Comparison of ENCODE assay signal across 8 cellular contexts in the genomic region with DNA sequence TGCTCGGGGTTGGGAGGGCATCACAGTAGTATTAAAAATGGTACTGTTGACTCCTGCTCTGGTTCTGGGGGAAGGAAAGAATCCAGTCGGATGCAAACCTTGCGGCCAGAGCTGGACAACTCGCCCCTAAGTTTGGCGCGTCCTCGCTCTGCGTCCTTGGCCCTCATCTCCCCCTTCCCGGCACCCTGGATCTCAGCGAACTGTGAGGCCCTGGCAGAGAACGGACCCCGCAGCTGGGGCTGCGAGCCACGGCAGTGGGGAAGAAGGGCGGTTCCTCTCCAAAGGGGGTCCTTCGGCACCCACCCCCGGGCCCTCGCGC. TPM values are rescaled to one million over a fixed set of nuclear protein-coding genes. Genes with fewer than 3 reads are reported as not detected.
DNase-seq lines count a peak whose midpoint lies in the region; ATAC-seq and TF ChIP-seq lines count a peak whose summit lies in the region.

No MANE protein-coding gene starts in this region.

- H3K4me1 ChIP-seq in mucosa of descending colon (ENCODE audit: low read depth): peaks cover 5% of the 10 kb centered on the region

- peak; percentile 7 for DNase-seq in AG20443 (ENCODE audit: low spot score)
- DNase-seq in central memory CD8-positive, alpha-beta T cell (ENCODE audit: low spot score in 2 of 2): no peak
- DNase-seq in mucosa of descending colon: no peak
- DNase-seq in stimulated activated CD4-positive, alpha-beta T cell treated with anti-CD3 and anti-CD28 coated beads, Interleukin-2, amount 100 ng/mL, for 48 hours: no peak
- DNase-seq in SHP77 (lab: John Stamatoyannopoulos, UW): no peak

- H3K9me3 ChIP-seq in mucosa of descending colon: no peaks in the 10 kb centered on the region

- H3K27ac Mint-ChIP-seq in central memory CD8-positive, alpha-beta T cell (ENCODE audit: low read depth): no peak overlapping the region

- H3K27me3 Mint-ChIP-seq in central memory CD8-positive, alpha-beta T cell: no peaks in the 10 kb centered on the region

- no peaks in the 10 kb centered on the region for H3K36me3 ChIP-seq in mucosa of descending colon (ENCODE audit: low read depth)

- peaks cover 22% of the 10 kb centered on the region for H3K4me1 Mint-ChIP-seq in central memory CD8-positive, alpha-beta T cell

- no peak for TF ChIP-seq CTCF in mucosa of descending colon (IDR thresholded peaks at IDR 0.05)

- intact Hi-C loops in mucosa of descending colon (cut with DNase I, micrococcal nuclease): no loop called here

- ATAC-seq in HG03135 (IDR thresholded peaks at IDR 0.05; ENCODE audit: unreplicated experiment) (peak; percentile 2), mucosa of descending colon (peak; percentile 19), GM18517 (IDR thresholded peaks at IDR 0.05; ENCODE audit: unreplicated experiment) (no peak), GM21529 (IDR thresholded peaks at IDR 0.05; ENCODE audit: unreplicated experiment) (no peak)
- ATAC-seq in central memory CD8-positive, alpha-beta T cell (replicated peaks; ENCODE audit: extremely low read depth, poor library complexity, severe bottlenecking): no peak

- peak overlapping the region; percentile 68 for H3K4me3 Mint-ChIP-seq in central memory CD8-positive, alpha-beta T cell

- H3K9me3 Mint-ChIP-seq in central memory CD8-positive, alpha-beta T cell: no peaks in the 10 kb centered on the region

- peaks cover 6% of the 10 kb centered on the region for H3K36me3 Mint-ChIP-seq in central memory CD8-positive, alpha-beta T cell (ENCODE audit: insufficient read depth)

- H3K4me3 ChIP-seq in mucosa of descending colon: no peak overlapping the region

RNA-seq across cellular contexts. Expression of gene ARHGEF6, which starts 14.0 kb away (rescaled TPM):
- total RNA-seq in mucosa of descending colon: 10 to 100 TPM in 1 of 3 donors, 1 to 10 TPM in 2; 2.8 to 17.2 (median 6.6) TPM

Comparison
In these comparisons a context has a peak if more than half of its experiments do, and no peak if none do; other contexts are left out.
1. ATAC-seq: peak in HG03135 (single experiment) and mucosa of descending colon (single experiment); none in central memory CD8-positive, alpha-beta T cell (single experiment), GM18517 (single experiment) and GM21529 (single experiment).